8 cellular contexts compared by ENCODE assay signal in genomic region chr20:44309763-44310663, GRCh38. TPM values are rescaled to one million over a fixed set of nuclear protein-coding genes. Genes with fewer than 3 reads are reported as not detected.
DNase-seq lines count a peak whose midpoint lies in the region; ATAC-seq and TF ChIP-seq lines count a peak whose summit lies in the region.

No MANE protein-coding gene starts in this region.

- peak overlapping the region; percentile 77 for H3K4me3 ChIP-seq in RWPE2 (ENCODE audit: severe bottlenecking)
- peak overlapping the region; percentile 51 for H3K4me3 ChIP-seq in endocrine pancreas (ENCODE audit: control insufficient read depth, insufficient read depth, low read length)
- peak overlapping the region; percentile 65 for H3K4me3 ChIP-seq in mesodermal cell (ENCODE audit: extremely low read depth, insufficient read depth, low read length, poor library complexity, severe bottlenecking)
- peak overlapping the region; percentile 62 for H3K4me3 ChIP-seq in urinary bladder (ENCODE audit: low read depth, low read length)

- WGBS in mesodermal cell (ENCODE audit: insufficient coverage in 2 of 2), 2 experiments: 43 to 47% methylated on average over 11 to 13 of the region's 17 CpGs
- 10% methylated on average over 17 of the region's 17 CpGs for WGBS in urinary bladder

- DNase-seq in ACHN (peak; percentile 30), RWPE2 (ENCODE audit: low spot score) (peak; percentile 72), NCI-H1105 treated with DMSO at 0.1 percent for 48 hours (lab: John Stamatoyannopoulos, UW) (no peak)
- DNase-seq in stimulated activated CD4-positive, alpha-beta T cell treated with anti-CD3 and anti-CD28 coated beads, Interleukin-2, amount 100 ng/mL, for 48 hours: no peak

- ATAC-seq in GM21526 (IDR thresholded peaks at IDR 0.05; ENCODE audit: low FRiP score, unreplicated experiment) (peak; percentile 14), RWPE2 (ENCODE audit: low read depth) (peak; percentile 35)

- H3K9me3 ChIP-seq in RWPE2 (ENCODE audit: severe bottlenecking): no peaks in the 10 kb centered on the region
- H3K9me3 ChIP-seq in endocrine pancreas (ENCODE audit: control insufficient read depth, low read length): no peaks in the 10 kb centered on the region
- H3K9me3 ChIP-seq in mesodermal cell (ENCODE audit: control insufficient read depth, low read length): no peaks in the 10 kb centered on the region

- H3K36me3 ChIP-seq in RWPE2 (ENCODE audit: low read depth) (no peaks in the 10 kb centered on the region), endocrine pancreas (ENCODE audit: control insufficient read depth, insufficient read depth, low read length) (no peaks in the 10 kb centered on the region), mesodermal cell (ENCODE audit: control insufficient read depth, insufficient read depth, low read length) (peaks cover 3% of the 10 kb centered on the region), urinary bladder (ENCODE audit: insufficient read depth) (no peaks in the 10 kb centered on the region)

- H3K9ac ChIP-seq in endocrine pancreas (ENCODE audit: control insufficient read depth, insufficient read depth, low read length): peak overlapping the region; percentile 92

- H3K27ac ChIP-seq in RWPE2 (ENCODE audit: poor library complexity, severe bottlenecking) (no peak overlapping the region), mesodermal cell (ENCODE audit: low read depth, low read length, severe bottlenecking) (peak overlapping the region; percentile 65), urinary bladder (ENCODE audit: low read depth) (no peak overlapping the region)

- in situ Hi-C loops in ACHN (cut with HindIII; ENCODE audit: low pct_ligation_motif_present, low pct_unique_long_range_greater_than_20kb, low sequenced_read_pairs): no loop called here

- no peak for TF ChIP-seq CTCF in RWPE2 (IDR thresholded peaks at IDR 0.05; ENCODE audit: poor library complexity, severe bottlenecking)

- H3K4me1 ChIP-seq in RWPE2 (ENCODE audit: insufficient read depth, poor library complexity, severe bottlenecking): peaks cover 4% of the 10 kb centered on the region
- H3K4me1 ChIP-seq in endocrine pancreas (ENCODE audit: control insufficient read depth, insufficient read depth, low read length): no peaks in the 10 kb centered on the region
- peaks cover 7% of the 10 kb centered on the region for H3K4me1 ChIP-seq in mesodermal cell (ENCODE audit: control insufficient read depth, insufficient read depth, low read length, poor library complexity, severe bottlenecking)
- H3K4me1 ChIP-seq in urinary bladder (ENCODE audit: insufficient read depth): peaks cover 3% of the 10 kb centered on the region

- H3K27me3 ChIP-seq in RWPE2 (ENCODE audit: insufficient read depth, poor library complexity, severe bottlenecking) (no peaks in the 10 kb centered on the region), endocrine pancreas (ENCODE audit: control insufficient read depth, insufficient read depth, low read length) (no peaks in the 10 kb centered on the region)

RNA-seq across cellular contexts. Expression of gene FITM2, which starts 1.0 kb away (rescaled TPM):
- 3.7 TPM for polyA plus RNA-seq in mesodermal cell (2013, experiment 1 of 2)
- 3.5 TPM for polyA plus RNA-seq in mesodermal cell (2013, experiment 2 of 2)
- 7.8 TPM for total RNA-seq in urinary bladder
- 8.0 TPM for polyA plus RNA-seq in urinary bladder

RNA-seq across cellular contexts. Expression of gene R3HDML, which starts 26.8 kb away (rescaled TPM):
- polyA plus RNA-seq in mesodermal cell (2013, experiment 1 of 2): not detected
- not detected for polyA plus RNA-seq in mesodermal cell (2013, experiment 2 of 2)
- not detected for total RNA-seq in urinary bladder
- not detected for polyA plus RNA-seq in urinary bladder

RNA-seq across cellular contexts. Expression of gene HNF4A, which starts 45.5 kb away (rescaled TPM):
- polyA plus RNA-seq in mesodermal cell (2013, experiment 1 of 2): not detected
- polyA plus RNA-seq in mesodermal cell (2013, experiment 2 of 2): 0.20 TPM
- total RNA-seq in urinary bladder: not detected
- 0.09 TPM for polyA plus RNA-seq in urinary bladder

Comparison
In these comparisons a context has a peak if more than half of its experiments do, and no peak if none do; other contexts are left out.
1. DNase-seq: peak in ACHN (single experiment) and RWPE2 (single experiment); none in NCI-H1105 treated with DMSO at 0.1 percent for 48 hours (single experiment) and stimulated activated CD4-positive, alpha-beta T cell treated with anti-CD3 and anti-CD28 coated beads, Interleukin-2, amount 100 ng/mL, for 48 hours (0 of 2).
2. Peak in every context shown above with its lines, with median percentiles within 50 percentile points of each other: H3K4me3 ChIP-seq.